In genomic region chr2:88582030-88582429, GRCh38 we compare ENCODE assay signal across 24 cellular contexts.
"Had no signal": no experiment of that assay in that cellular context is flagged by ENCODE, and none has a peak within 500 bp of the region (broad histone marks: within the 10 kb centered on the region; RNA-seq: fewer than 3 reads in every experiment).

No MANE protein-coding gene starts in this region.

- H3K9me3 ChIP-seq: ascending aorta, lower lobe of right lung, right atrium auricular region, suprapubic skin, transverse colon, vagina had no signal

- H3K4me1 Mint-ChIP-seq: neural crest cell; stimulated activated naive CD8-positive, alpha-beta T cell treated with anti-CD3 and anti-CD28 coated beads, Interleukin-15, amount 100 ng/mL, for 72 hours had no signal

- H3K4me3 ChIP-seq: ascending aorta, lower lobe of right lung, right atrium auricular region, skin epidermis, suprapubic skin, transverse colon, vagina had no signal

- H3K4me1 ChIP-seq: ascending aorta, lower lobe of right lung, right atrium auricular region, suprapubic skin, transverse colon, vagina had no signal

- FAIRE-seq: islet of Langerhans had no signal

- H3K27me3 ChIP-seq: ascending aorta, right atrium auricular region, suprapubic skin, transverse colon, vagina had no signal

- H3K27ac ChIP-seq: ascending aorta, lower lobe of right lung, right atrium auricular region, skin epidermis, suprapubic skin, transverse colon, vagina had no signal

- H3K9me3 Mint-ChIP-seq: activated CD4-positive, alpha-beta memory T cell treated with anti-CD3 and anti-CD28 coated beads, Interleukin-2, amount 10 ng/mL, durations not matched to agents 7 days and 5 days; activated naive CD4-positive, alpha-beta T cell treated with anti-CD3 and anti-CD28 coated beads for 36 hours; activated T-helper 2 cell treated with anti-CD3 and anti-CD28 coated beads, Interferon-gamma antibody, Interleukin-2, Interleukin-4, amounts not matched to agents 10 μg/mL and 5 μg/mL and 100 μg/mL, durations not matched to agents 14 hours and 24 hours and 36 hours; neural crest cell; stimulated activated naive CD8-positive, alpha-beta T cell treated with anti-CD3 and anti-CD28 coated beads, Interleukin-15, amount 100 ng/mL, for 72 hours; T-cell had no signal

- H3K4me3 Mint-ChIP-seq: activated CD4-positive, alpha-beta memory T cell treated with anti-CD3 and anti-CD28 coated beads, Interleukin-2, amount 10 ng/mL, durations not matched to agents 7 days and 5 days; activated naive CD4-positive, alpha-beta T cell treated with anti-CD3 and anti-CD28 coated beads for 36 hours; neural crest cell; stimulated activated naive CD8-positive, alpha-beta T cell treated with anti-CD3 and anti-CD28 coated beads, Interleukin-15, amount 100 ng/mL, for 72 hours; T-cell had no signal

- DNase-seq: activated CD4-positive, alpha-beta memory T cell treated with anti-CD3 and anti-CD28 coated beads, Interleukin-2, amount 10 ng/mL, durations not matched to agents 7 days and 5 days; activated CD4-positive, alpha-beta T cell treated with anti-CD3 and anti-CD28 coated beads for 48 hours; activated CD4-positive, CD25-positive, alpha-beta regulatory T cell; activated naive CD4-positive, alpha-beta T cell treated with anti-CD3 and anti-CD28 coated beads for 36 hours; activated T-cell treated with anti-CD3 and anti-CD28 coated beads, Interleukin-2, amount 50 U/mL, for 1 hour; cortex of kidney; effector CD4-positive, alpha-beta T cell; left colon; lower lobe of right lung; stimulated activated CD4-positive, alpha-beta T cell treated with anti-CD3 and anti-CD28 coated beads, Interleukin-2, amount 100 ng/mL, for 48 hours; stimulated activated naive CD8-positive, alpha-beta T cell treated with anti-CD3 and anti-CD28 coated beads, Interleukin-15, amount 100 ng/mL, for 72 hours; T-cell; T-helper 9 cell; transverse colon had no signal

- ATAC-seq: esophagus mucosa; left colon; lower lobe of right lung; stimulated activated naive CD8-positive, alpha-beta T cell treated with anti-CD3 and anti-CD28 coated beads, Interleukin-15, amount 100 ng/mL, for 72 hours; T-cell had no signal

- H3K27me3 Mint-ChIP-seq: activated CD4-positive, alpha-beta memory T cell treated with anti-CD3 and anti-CD28 coated beads, Interleukin-2, amount 10 ng/mL, durations not matched to agents 7 days and 5 days; progenitor cell of endocrine pancreas; stimulated activated naive CD8-positive, alpha-beta T cell treated with anti-CD3 and anti-CD28 coated beads, Interleukin-15, amount 100 ng/mL, for 72 hours; T-cell had no signal

- H3K27ac Mint-ChIP-seq: activated CD4-positive, alpha-beta memory T cell treated with anti-CD3 and anti-CD28 coated beads, Interleukin-2, amount 10 ng/mL, durations not matched to agents 7 days and 5 days; activated naive CD4-positive, alpha-beta T cell treated with anti-CD3 and anti-CD28 coated beads for 36 hours; activated T-helper 2 cell treated with anti-CD3 and anti-CD28 coated beads, Interferon-gamma antibody, Interleukin-2, Interleukin-4, amounts not matched to agents 10 μg/mL and 5 μg/mL and 100 μg/mL, durations not matched to agents 14 hours and 24 hours and 36 hours; progenitor cell of endocrine pancreas; stimulated activated naive CD8-positive, alpha-beta T cell treated with anti-CD3 and anti-CD28 coated beads, Interleukin-15, amount 100 ng/mL, for 72 hours; T-cell had no signal
